In the genomic region with DNA sequence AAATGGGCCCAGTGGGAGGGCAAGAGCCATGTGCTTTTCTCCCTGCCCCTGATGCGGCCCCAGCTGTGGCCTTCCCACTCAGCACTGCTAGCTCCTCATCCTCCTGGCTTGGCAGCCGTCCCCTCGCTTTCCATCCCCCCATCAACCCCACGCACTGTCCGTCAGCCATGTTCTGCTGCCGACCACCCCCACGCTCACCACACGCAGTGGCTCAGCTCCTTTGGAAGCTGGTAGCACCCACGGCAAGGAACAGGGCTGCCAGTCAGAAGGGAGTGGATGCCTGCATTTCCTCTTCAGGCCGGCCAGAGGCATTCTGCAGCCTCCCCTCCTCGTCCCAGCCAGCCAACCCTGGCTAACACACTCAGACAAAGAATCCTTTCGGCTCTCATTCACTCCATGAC, we compare ENCODE assay signal across 13 cellular contexts. TPM values are rescaled to one million over a fixed set of nuclear protein-coding genes. Genes with fewer than 3 reads are reported as not detected.
DNase-seq lines count a peak whose midpoint lies in the region; ATAC-seq lines count a peak whose summit lies in the region.
"Had no signal": no experiment of that assay in that cellular context is flagged by ENCODE, and none has a peak within 500 bp of the region (broad histone marks: within the 10 kb centered on the region; RNA-seq: fewer than 3 reads in every experiment).

No MANE protein-coding gene starts in this region.

- intact Hi-C loops in sciatic nerve (cut with DNase I), result no loop called here

- ATAC-seq in sciatic nerve, result peak; percentile 14
- no peak for ATAC-seq in GM21786 (IDR thresholded peaks at IDR 0.05; ENCODE audit: unreplicated experiment)

- DNase-seq in NCI-H748 treated with DMSO at 0.1 percent for 48 hours (lab: John Stamatoyannopoulos, UW) (peak; percentile 14), NCI-H748 (lab: John Stamatoyannopoulos, UW; ENCODE audit: unreplicated experiment) (no peak), SKM-1 (lab: John Stamatoyannopoulos, UW; ENCODE audit: unreplicated experiment) (peak; percentile 54), globus pallidus (ENCODE audit: low spot score) (peak; percentile 71), sciatic nerve (ENCODE audit: low spot score) (peak; percentile 73), D341Med (ENCODE audit: low spot score) (no peak), COLO668 (lab: John Stamatoyannopoulos, UW; ENCODE audit: unreplicated experiment) (no peak)
- DNase-seq: activated CD4-positive, alpha-beta T cell treated with anti-CD3 and anti-CD28 coated beads, Interleukin-2, amount 50 U/mL, for 4 hours; GDM1 had no signal

RNA-seq across cellular contexts. Expression of a gene that starts 6.3 kb away (rescaled TPM):
- 237 TPM for total RNA-seq in sciatic nerve

RNA-seq across cellular contexts. Expression of a gene that starts 17.4 kb away (rescaled TPM):
- 8.0 TPM for total RNA-seq in sciatic nerve
- total RNA-seq: dermis microvascular lymphatic vessel endothelial cell, LHCN-M2 had no signal

RNA-seq across cellular contexts. Expression of a gene that starts 28.6 kb away (rescaled TPM):
- not detected for total RNA-seq in sciatic nerve
- total RNA-seq: dermis microvascular lymphatic vessel endothelial cell, fibroblast of villous mesenchyme, LHCN-M2 had no signal

RNA-seq across cellular contexts. Expression of a gene that starts 53.5 kb away (rescaled TPM):
- 22.2 TPM for total RNA-seq in sciatic nerve

Comparison
In these comparisons a context has a peak if more than half of its experiments do, and no peak if none do; other contexts are left out.
1. DNase-seq: peak in NCI-H748 treated with DMSO at 0.1 percent for 48 hours (single experiment), SKM-1 (single experiment), globus pallidus (single experiment) and sciatic nerve (single experiment); none in NCI-H748 (single experiment), D341Med (single experiment) and COLO668 (single experiment).